Comparison of ENCODE assay signal across 8 cellular contexts in genomic region chr9:91421987-91422765, GRCh38. TPM values are rescaled to one million over a fixed set of nuclear protein-coding genes. Genes with fewer than 3 reads are reported as not detected.
A peak's percentile ranks its signal among the peaks of the same experiment; 100 is the strongest.
DNase-seq lines count a peak whose midpoint lies in the region; ATAC-seq, FAIRE-seq and TF ChIP-seq lines count a peak whose summit lies in the region.

No MANE protein-coding gene starts in this region.

- peak overlapping the region; percentile 96 for H3K27ac Mint-ChIP-seq in activated T-helper 1 cell treated with anti-CD3 and anti-CD28 coated beads, Interleukin-12 subunit alpha, Interleukin-12 subunit beta, Interleukin-2, Interleukin-4 antibody, amounts not matched to agents 30 ng/mL and 10 ng/mL and 1 ng/mL, durations not matched to agents 14 hours and 24 hours and 36 hours

- H3K27me3 ChIP-seq in HAP-1 (ENCODE audit: low read depth) (peaks cover 10% of the 10 kb centered on the region; the same call in 1 of the 2 replicates), heart right ventricle (no peaks in the 10 kb centered on the region)

- H3K9me3 ChIP-seq in A549 (no peaks in the 10 kb centered on the region), HAP-1 (no peaks in the 10 kb centered on the region), heart right ventricle (no peaks in the 10 kb centered on the region)

- H3K27ac ChIP-seq in A549 (peak overlapping the region; percentile 87 to 95; a peak in 5 of 6 replicates), heart right ventricle (peak overlapping the region; percentile 85 to 96 (median 92))

- H3K36me3 ChIP-seq in HAP-1 (replicated peaks), result no peaks in the 10 kb centered on the region
- H3K36me3 ChIP-seq in heart right ventricle, result no peaks in the 10 kb centered on the region

- intact Hi-C loops in activated T-helper 1 cell treated with anti-CD3 and anti-CD28 coated beads, Interleukin-12 subunit alpha, Interleukin-12 subunit beta, Interleukin-2, Interleukin-4 antibody, amounts not matched to agents 30 ng/mL and 10 ng/mL and 1 ng/mL, durations not matched to agents 14 hours and 24 hours and 36 hours (cut with micrococcal nuclease), result loop anchor here (5.0 to 10.0 kb wide), 2 partner anchors 455 to 1997 kb away; no protein-coding TSS in a partner anchor
- intact Hi-C loops in heart right ventricle (cut with DNase I), result loop anchor here in 8 of 10 donors (2.0 to 10.0 kb wide), 14 partner anchors 60 to 497 kb away; partner anchors contain the start of gene AUH (in 3 of the 8)

- peaks cover 26% of the 10 kb centered on the region for H3K36me3 Mint-ChIP-seq in activated T-helper 1 cell treated with anti-CD3 and anti-CD28 coated beads, Interleukin-12 subunit alpha, Interleukin-12 subunit beta, Interleukin-2, Interleukin-4 antibody, amounts not matched to agents 30 ng/mL and 10 ng/mL and 1 ng/mL, durations not matched to agents 14 hours and 24 hours and 36 hours (ENCODE audit: low read depth)

- in situ Hi-C loops in HAP-1 (cut with MboI; ENCODE audit: low sequenced_read_pairs), result loop anchor here (10.0 to 25.0 kb wide), 2 partner anchors 263 to 510 kb away; no protein-coding TSS in a partner anchor

- H3K4me2 ChIP-seq in A549, result peak overlapping the region; percentile 81

- no peak for TF ChIP-seq EP300 in A549 (IDR thresholded peaks at IDR 0.05)

- WGBS in A549 (ENCODE audit: missing lambda C conversion rate), result 16% methylated on average over 16 of the region's 16 CpGs
- WGBS in heart right ventricle, 2 donors, result 1% methylated on average over 16 of the region's 16 CpGs

- no peak for FAIRE-seq in A549 (lab: Jason Lieb, UNC)

- no peak for TF ChIP-seq POLR2A in A549 (IDR thresholded peaks at IDR 0.05; ENCODE audit: low read length)

- no peaks in the 10 kb centered on the region for H3K27me3 Mint-ChIP-seq in activated T-helper 1 cell treated with anti-CD3 and anti-CD28 coated beads, Interleukin-12 subunit alpha, Interleukin-12 subunit beta, Interleukin-2, Interleukin-4 antibody, amounts not matched to agents 30 ng/mL and 10 ng/mL and 1 ng/mL, durations not matched to agents 14 hours and 24 hours and 36 hours (ENCODE audit: insufficient read depth)

- no peak for TF ChIP-seq RAD21 in A549 (conservative IDR thresholded peaks at IDR 0.05 in 1 of 2, IDR thresholded peaks at IDR 0.05 in 1 of 2)

- peaks cover 64% of the 10 kb centered on the region for H3K4me1 Mint-ChIP-seq in activated T-helper 1 cell treated with anti-CD3 and anti-CD28 coated beads, Interleukin-12 subunit alpha, Interleukin-12 subunit beta, Interleukin-2, Interleukin-4 antibody, amounts not matched to agents 30 ng/mL and 10 ng/mL and 1 ng/mL, durations not matched to agents 14 hours and 24 hours and 36 hours (ENCODE audit: low read depth)

- H3K4me1 ChIP-seq in A549 (peaks cover 56% of the 10 kb centered on the region), HAP-1 (no peaks in the 10 kb centered on the region; the same call in 1 of the 2 replicates), heart right ventricle (peaks cover 0 to 73% (median 42%) of the 10 kb centered on the region in 9 donors)

- H3K4me3 ChIP-seq in A549, result peak overlapping the region; percentile 73
- peak overlapping the region; percentile 51 for H3K4me3 ChIP-seq in HAP-1
- H3K4me3 ChIP-seq in heart right ventricle, result peak overlapping the region; percentile 48 to 83 (median 68)

- peak overlapping the region; percentile 98 for H3K4me3 Mint-ChIP-seq in activated T-helper 1 cell treated with anti-CD3 and anti-CD28 coated beads, Interleukin-12 subunit alpha, Interleukin-12 subunit beta, Interleukin-2, Interleukin-4 antibody, amounts not matched to agents 30 ng/mL and 10 ng/mL and 1 ng/mL, durations not matched to agents 14 hours and 24 hours and 36 hours

- no peak for TF ChIP-seq CTCF in A549 (IDR thresholded peaks at IDR 0.05)
- no peak for TF ChIP-seq CTCF in heart right ventricle (IDR thresholded peaks at IDR 0.05)

- DNase-seq in A549 (ENCODE audit: low read depth in 1 of 2, low spot score in 1 of 2), result peak in 1 of 2 experiments; percentile 12
- peak in 1 of 2 experiments; percentile 36 for DNase-seq in HAP-1 (ENCODE audit: low spot score in 2 of 2)
- no peak for DNase-seq in activated T-helper 1 cell treated with anti-CD3 and anti-CD28 coated beads, Interleukin-12 subunit alpha, Interleukin-12 subunit beta, Interleukin-2, Interleukin-4 antibody, amounts not matched to agents 30 ng/mL and 10 ng/mL and 1 ng/mL, durations not matched to agents 14 hours and 24 hours and 36 hours (ENCODE audit: low spot score)
- peak in 1 of 2 donors; percentile 53 for DNase-seq in heart right ventricle
- DNase-seq in putamen (ENCODE audit: low spot score), result peak; percentile 78
- no peak for DNase-seq in activated CD4-positive, alpha-beta T cell treated with anti-CD3 and anti-CD28 coated beads, Interleukin-2, amount 50 U/mL, for 1 hour

- H3K9me3 Mint-ChIP-seq in activated T-helper 1 cell treated with anti-CD3 and anti-CD28 coated beads, Interleukin-12 subunit alpha, Interleukin-12 subunit beta, Interleukin-2, Interleukin-4 antibody, amounts not matched to agents 30 ng/mL and 10 ng/mL and 1 ng/mL, durations not matched to agents 14 hours and 24 hours and 36 hours, result no peaks in the 10 kb centered on the region

- CTCF ChIA-PET in A549 (lab: Yijun Ruan, JAX), result interaction anchor here (1.0 to 1.2 kb wide), 2 partner anchors 81 to 332 kb away, joined by 3 read pairs; no protein-coding TSS in a partner anchor

- POLR2A ChIA-PET in A549 (lab: Yijun Ruan, JAX), result interaction anchor here (2.9 kb wide), 1 partner anchor 61 kb away, joined by 16 read pairs; the partner anchor contains the start of gene AUH

- ATAC-seq in A549, result no peak
- peak in 5 of 8 donors; percentile 15 to 53 (median 40) for ATAC-seq in heart right ventricle
- ATAC-seq in GM19463 (IDR thresholded peaks at IDR 0.05; ENCODE audit: unreplicated experiment), result no peak
- no peak for ATAC-seq in HG03460 (IDR thresholded peaks at IDR 0.05; ENCODE audit: unreplicated experiment)

TF ChIP-seq in A549, 52 proteins besides CTCF, POLR2A, EP300 and RAD21:
- no peak for TF ChIP-seq HOXB13 (CRISPR knock-in tag; IDR thresholded peaks at IDR 0.05; ENCODE audit: low read depth)
TF ChIP-seq in A549: peak in this region for 0.

RNA-seq across cellular contexts. Expression of gene NFIL3, which starts 1.5 kb away (rescaled TPM):
- polyA plus RNA-seq in A549 (2011; rRNA removed), result 16.1 and 21.9 TPM in 2 replicates
- 4.3 and 5.0 TPM in 2 replicates for polyA plus RNA-seq in A549 (2012; cell fraction: cytosol; rRNA removed)
- 2.6 and 6.2 TPM in 2 replicates for polyA plus RNA-seq in A549 (2012; cell fraction: nucleus; rRNA removed)
- polyA plus RNA-seq in A549 (2017; fragmentation: RNase III; extraction: RNeasy Plus Mini Kit Qiagen cat#74134 plus additional on column Dnase treatment), result 9.2 to 10.7 TPM (median 10.5 TPM) in 3 replicates
- polyA minus RNA-seq in A549 (2011; rRNA and poly(A)+ RNA removed), result 11.6 and 13.0 TPM in 2 replicates
- 124 TPM in 2 replicates for total RNA-seq in activated T-helper 1 cell treated with anti-CD3 and anti-CD28 coated beads, Interleukin-12 subunit alpha, Interleukin-12 subunit beta, Interleukin-2, Interleukin-4 antibody, amounts not matched to agents 30 ng/mL and 10 ng/mL and 1 ng/mL, durations not matched to agents 14 hours and 24 hours and 36 hours
- total RNA-seq in heart right ventricle, result 10 to 100 TPM; 18.6 to 88.0 (median 30.5) TPM
- 10 to 100 TPM; 10.8 to 24.7 TPM for polyA plus RNA-seq in heart right ventricle

Comparison
In these comparisons a context has a peak if more than half of its experiments do, and no peak if none do; other contexts are left out.
1. ATAC-seq: peak in heart right ventricle (5 of 8); none in A549 (0 of 2), GM19463 (single experiment) and HG03460 (single experiment).
2. Peak in every context shown above with its lines, with median percentiles within 50 percentile points of each other: H3K4me3 ChIP-seq.